In genomic region chr3:54064486-54064885, GRCh38 we compare ENCODE assay signal across 25 cellular contexts.
"Had no signal": no experiment of that assay in that cellular context is flagged by ENCODE, and none has a peak within 500 bp of the region (broad histone marks: within the 10 kb centered on the region; RNA-seq: fewer than 3 reads in every experiment).

No MANE protein-coding gene starts in this region.

- ATAC-seq: psoas muscle; right cardiac atrium; stimulated activated effector memory CD8-positive, alpha-beta T cell treated with anti-CD3 and anti-CD28 coated beads, Interleukin-12 subunit alpha, Interleukin-12 subunit beta, amount 100 ng/mL, for 72 hours; stimulated activated naive B cell treated with anti-CD40 and anti-IgM and Interleukin-4, amounts not matched to agents 10 μg/mL and 1 μg/mL and 100 μg/mL, for 72 hours had no signal

- H3K36me3 ChIP-seq: neural progenitor cell, ovary, right lobe of liver, sigmoid colon, stomach, thoracic aorta, thyroid gland, tibial nerve, upper lobe of left lung, vagina had no signal

- H3K9ac ChIP-seq: neural progenitor cell, parathyroid adenoma had no signal

- H3K27ac ChIP-seq: neural progenitor cell, ovary, parathyroid adenoma, psoas muscle, right lobe of liver, sigmoid colon, stomach, thoracic aorta, thyroid gland, tibial nerve, upper lobe of left lung, vagina had no signal

- H3K79me2 ChIP-seq: parathyroid adenoma had no signal

- DNase-seq: occipital lobe; ovary; posterior cingulate gyrus; psoas muscle; right cardiac atrium; right lobe of liver; sigmoid colon; small intestine; stimulated activated CD4-positive, alpha-beta T cell treated with anti-CD3 and anti-CD28 coated beads, Interleukin-15, amount 100 ng/mL, for 24 hours; stimulated activated CD4-positive, alpha-beta T cell treated with anti-CD3 and anti-CD28 coated beads, Interleukin-2, amount 100 ng/mL, for 24 hours; stimulated activated CD4-positive, alpha-beta T cell treated with anti-CD3 and anti-CD28 coated beads, Interleukin-2, amount 100 ng/mL, for 48 hours; stimulated activated CD4-positive, alpha-beta T cell treated with anti-CD3 and anti-CD28 coated beads, Interleukin-4, amount 100 ng/mL, for 24 hours; stimulated activated naive B cell treated with anti-CD40 and anti-IgM and Interleukin-4, amounts not matched to agents 10 μg/mL and 1 μg/mL and 100 μg/mL, for 72 hours; stimulated activated naive CD4-positive, alpha-beta T cell treated with Interleukin-2 at 50 U/mL for 16 hours; stomach; thyroid gland; trophoblast cell; upper lobe of left lung had no signal

- H3K9me3 ChIP-seq: ovary, psoas muscle, right lobe of liver, sigmoid colon, thoracic aorta, thyroid gland, vagina had no signal

- H2AFZ ChIP-seq: neural progenitor cell, parathyroid adenoma had no signal

- FAIRE-seq: small intestine, urothelium cell line had no signal

- H3K4me2 ChIP-seq: neural progenitor cell had no signal

- H3K27me3 ChIP-seq: neural progenitor cell, ovary, right lobe of liver, sigmoid colon, stomach, thyroid gland, tibial nerve, upper lobe of left lung, vagina had no signal

- H3K4me1 ChIP-seq: neural progenitor cell, parathyroid adenoma, psoas muscle, sigmoid colon, thyroid gland, tibial nerve, upper lobe of left lung, vagina had no signal

- H3K4me3 ChIP-seq: neural progenitor cell, ovary, psoas muscle, right lobe of liver, sigmoid colon, stomach, thoracic aorta, thyroid gland, tibial nerve, upper lobe of left lung, vagina had no signal
